Comparison of ENCODE assay signal across 32 cellular contexts in genomic region chr14:64821651-64822050, GRCh38. TPM values are rescaled to one million over a fixed set of nuclear protein-coding genes. Genes with fewer than 3 reads are reported as not detected.
"Had no signal": no experiment of that assay in that cellular context is flagged by ENCODE, and none has a peak within 500 bp of the region (broad histone marks: within the 10 kb centered on the region; RNA-seq: fewer than 3 reads in every experiment).

No MANE protein-coding gene starts in this region.

- DNase-seq: activated B cell treated with CpG ODN at 0.5 μM for 24 hours; activated CD4-positive, alpha-beta memory T cell treated with anti-CD3 and anti-CD28 coated beads, Interleukin-2, amount 10 ng/mL, durations not matched to agents 7 days and 5 days; activated CD4-positive, alpha-beta T cell treated with anti-CD3 and anti-CD28 coated beads for 4 hours; activated CD4-positive, CD25-positive, alpha-beta regulatory T cell treated with anti-CD3 and anti-CD28 coated beads, Interleukin-2, amount 50 U/mL, for 72 hours; activated CD8-positive, alpha-beta memory T cell treated with anti-CD3 and anti-CD28 coated beads for 24 hours; activated effector memory CD4-positive, alpha-beta T cell treated with anti-CD3 and anti-CD28 coated beads, Interleukin-2, amount 50 U/mL, for 16 hours; activated naive CD4-positive, alpha-beta T cell; activated naive CD8-positive, alpha-beta T cell treated with anti-CD3 and anti-CD28 coated beads, Interleukin-2, amount 10 ng/mL, durations not matched to agents 7 days and 5 days; activated T-cell treated with anti-CD3 and anti-CD28 coated beads, Interleukin-2, amount 50 U/mL, for 1 hour; activated T-cell treated with anti-CD3 and anti-CD28 coated beads, Interleukin-2, amount 50 U/mL, for 72 hours; body of pancreas; Kasumi-1; KG1; MG63; NCI-H1048; NCI-H1105 treated with DMSO at 0.1 percent for 48 hours; NCI-H1436; NCI-H1694; NCI-H1930; NCI-H2081 treated with DMSO at 0.1 percent for 48 hours; NCI-H345; NCI-H524 treated with DMSO at 0.1 percent for 48 hours; PC-3; Peyer's patch; RPMI8226; SHP77 treated with DMSO at 0.1 percent for 48 hours; SK-N-SH; T-helper 9 cell had no signal

- H3K27ac ChIP-seq: body of pancreas, breast epithelium, Peyer's patch, SJSA1, VCaP had no signal

- H3K36me3 ChIP-seq: breast epithelium, MG63, Peyer's patch, SJSA1 had no signal

- H3K9ac ChIP-seq: SK-N-SH had no signal

- H3K27me3 ChIP-seq: body of pancreas, breast epithelium, MG63, Peyer's patch, SJSA1 had no signal

- H3K4me3 ChIP-seq: body of pancreas, breast epithelium, MG63, Peyer's patch, SJSA1 had no signal

- H3K4me1 ChIP-seq: breast epithelium, Peyer's patch had no signal

- H3K4me2 ChIP-seq: SK-N-SH had no signal

- ATAC-seq: activated T-cell treated with anti-CD3 and anti-CD28 coated beads, Interleukin-2, amount 50 U/mL, for 72 hours; activated T-helper 17 cell treated with anti-CD3 and anti-CD28 coated beads, Interleukin-2, amount 50 U/mL, for 72 hours; body of pancreas; PC-3 had no signal

- H3K9me3 ChIP-seq: body of pancreas, breast epithelium, MG63, Peyer's patch, SJSA1, SK-N-SH had no signal

RNA-seq across cellular contexts. Expression of gene SPTB, which starts 58.1 kb away (rescaled TPM):
- total RNA-seq: activated naive CD8-positive, alpha-beta T cell treated with anti-CD3 and anti-CD28 coated beads, Interleukin-2, amount 10 ng/mL, durations not matched to agents 7 days and 5 days had no signal
